ENCODE assay signal across 18 cellular contexts in genomic region chr13:77515785-77516184, GRCh38. TPM values are rescaled to one million over a fixed set of nuclear protein-coding genes. Genes with fewer than 3 reads are reported as not detected.
"Had no signal": no experiment of that assay in that cellular context is flagged by ENCODE, and none has a peak within 500 bp of the region (broad histone marks: within the 10 kb centered on the region; RNA-seq: fewer than 3 reads in every experiment).

No MANE protein-coding gene starts in this region.

- H3K9ac ChIP-seq: parathyroid adenoma had no signal

- H3K27me3 ChIP-seq: cardiac muscle cell, dorsolateral prefrontal cortex, hepatocyte, neutrophil, tibial artery, vagina had no signal

- DNase-seq: activated CD4-positive, alpha-beta T cell treated with anti-CD3 and anti-CD28 coated beads for 1 hour; activated naive CD4-positive, alpha-beta T cell treated with anti-CD3 and anti-CD28 coated beads, Interleukin-2, amount 10 ng/mL, durations not matched to agents 7 days and 5 days; activated T-cell treated with anti-CD3 and anti-CD28 coated beads, Interleukin-2, amount 50 U/mL, for 1 hour; dorsolateral prefrontal cortex; endodermal cell; islet precursor cell; naive thymus-derived CD4-positive, alpha-beta T cell; T-helper 9 cell; tibial artery had no signal

- H3K9me3 Mint-ChIP-seq: activated naive CD4-positive, alpha-beta T cell treated with anti-CD3 and anti-CD28 coated beads, Interleukin-2, amount 10 ng/mL, durations not matched to agents 7 days and 5 days; endodermal cell; naive thymus-derived CD4-positive, alpha-beta T cell; stimulated activated memory B cell treated with anti-CD40 and anti-IgM and Interleukin-4, amounts not matched to agents 10 μg/mL and 1 μg/mL and 100 μg/mL, for 72 hours had no signal

- H3K36me3 Mint-ChIP-seq: activated naive CD4-positive, alpha-beta T cell treated with anti-CD3 and anti-CD28 coated beads, Interleukin-2, amount 10 ng/mL, durations not matched to agents 7 days and 5 days; naive thymus-derived CD4-positive, alpha-beta T cell; stimulated activated memory B cell treated with anti-CD40 and anti-IgM and Interleukin-4, amounts not matched to agents 10 μg/mL and 1 μg/mL and 100 μg/mL, for 72 hours had no signal

- H3K79me2 ChIP-seq: hepatocyte, parathyroid adenoma had no signal

- H3K4me3 Mint-ChIP-seq: activated naive CD4-positive, alpha-beta T cell treated with anti-CD3 and anti-CD28 coated beads, Interleukin-2, amount 10 ng/mL, durations not matched to agents 7 days and 5 days; endodermal cell; naive thymus-derived CD4-positive, alpha-beta T cell; stimulated activated memory B cell treated with anti-CD40 and anti-IgM and Interleukin-4, amounts not matched to agents 10 μg/mL and 1 μg/mL and 100 μg/mL, for 72 hours had no signal

- H3K4me3 ChIP-seq: cardiac muscle cell, dorsolateral prefrontal cortex, hepatocyte, tibial artery, vagina had no signal

- H3K4me2 ChIP-seq: hepatocyte had no signal

- H3K9me3 ChIP-seq: neutrophil, tibial artery, vagina had no signal

- H3K27ac ChIP-seq: cardiac muscle cell, dorsolateral prefrontal cortex, hepatocyte, parathyroid adenoma, tibial artery, vagina had no signal

- H2AFZ ChIP-seq: hepatocyte, parathyroid adenoma had no signal

- H3K27ac Mint-ChIP-seq: activated naive CD4-positive, alpha-beta T cell treated with anti-CD3 and anti-CD28 coated beads, Interleukin-2, amount 10 ng/mL, durations not matched to agents 7 days and 5 days; endodermal cell; naive thymus-derived CD4-positive, alpha-beta T cell had no signal

- H3K4me1 ChIP-seq: parathyroid adenoma, tibial artery, vagina had no signal

- H3K27me3 Mint-ChIP-seq: activated naive CD4-positive, alpha-beta T cell treated with anti-CD3 and anti-CD28 coated beads, Interleukin-2, amount 10 ng/mL, durations not matched to agents 7 days and 5 days; stimulated activated memory B cell treated with anti-CD40 and anti-IgM and Interleukin-4, amounts not matched to agents 10 μg/mL and 1 μg/mL and 100 μg/mL, for 72 hours had no signal

- H3K4me1 Mint-ChIP-seq: activated naive CD4-positive, alpha-beta T cell treated with anti-CD3 and anti-CD28 coated beads, Interleukin-2, amount 10 ng/mL, durations not matched to agents 7 days and 5 days had no signal

- H3K36me3 ChIP-seq: cardiac muscle cell, neutrophil, tibial artery, vagina had no signal

RNA-seq across cellular contexts. Expression of gene SCEL, which starts 19.7 kb away (rescaled TPM):
- total RNA-seq: cardiac muscle cell; left lobe of liver; lung microvascular endothelial cell; mononuclear cell; naive thymus-derived CD4-positive, alpha-beta T cell had no signal
- polyA plus RNA-seq: cardiac muscle cell; naive thymus-derived CD4-positive, alpha-beta T cell had no signal
